ENCODE assay signal across 33 cellular contexts in genomic region chr10:6225263-6225814, GRCh38. TPM values are rescaled to one million over a fixed set of nuclear protein-coding genes. Genes with fewer than 3 reads are reported as not detected.
DNase-seq lines count a peak whose midpoint lies in the region; ATAC-seq, FAIRE-seq and TF ChIP-seq lines count a peak whose summit lies in the region.
"Had no signal": no experiment of that assay in that cellular context is flagged by ENCODE, and none has a peak within 500 bp of the region (broad histone marks: within the 10 kb centered on the region; RNA-seq: fewer than 3 reads in every experiment).

No MANE protein-coding gene starts in this region.

- DNase-seq in activated CD8-positive, alpha-beta T cell treated with anti-CD3 and anti-CD28 coated beads, Interleukin-2, amount 10 ng/mL, durations not matched to agents 7 days and 5 days, result no peak
- no peak for DNase-seq in activated CD8-positive, alpha-beta T cell treated with anti-CD3 and anti-CD28 coated beads for 36 hours
- DNase-seq in ascending aorta (ENCODE audit: low spot score in 2 of 2), result no peak
- no peak for DNase-seq in neural crest cell (ENCODE audit: low read depth, low spot score)
- no peak for DNase-seq in stimulated activated naive B cell treated with anti-CD40 and anti-IgM and Interleukin-4, amounts not matched to agents 10 μg/mL and 1 μg/mL and 100 μg/mL, for 72 hours
- DNase-seq in SKM-1 (lab: John Stamatoyannopoulos, UW; ENCODE audit: unreplicated experiment), result no peak
- no peak for DNase-seq in urothelium cell line (ENCODE audit: low spot score)
- DNase-seq: activated B cell treated with CpG ODN at 0.5 μM for 24 hours; activated CD4-positive, alpha-beta T cell treated with anti-CD3 and anti-CD28 coated beads, Interleukin-2, amount 50 U/mL, for 48 hours; activated CD8-positive, alpha-beta memory T cell treated with anti-CD3 and anti-CD28 coated beads, Interleukin-2, amount 50 U/mL, for 4 hours; AML-193; anterior cingulate cortex; CD4-positive, CD25-positive, alpha-beta regulatory T cell; effector memory CD4-positive, alpha-beta T cell; erythroblast; glutamatergic neuron; KBM-7; NCI-H1092; NCI-H1694 treated with DMSO at 0.1 percent for 48 hours; NCI-H2171; SJCRH30; stimulated activated CD4-positive, alpha-beta T cell treated with anti-CD3 and anti-CD28 coated beads, Interleukin-15, amount 100 ng/mL, for 24 hours; stimulated activated CD4-positive, alpha-beta T cell treated with anti-CD3 and anti-CD28 coated beads, Interleukin-4, amount 100 ng/mL, for 4 hours; upper lobe of left lung had no signal

- H3K27me3 Mint-ChIP-seq in activated CD8-positive, alpha-beta T cell treated with anti-CD3 and anti-CD28 coated beads, Interleukin-2, amount 10 ng/mL, durations not matched to agents 7 days and 5 days (ENCODE audit: low read depth), result no peaks in the 10 kb centered on the region
- H3K27me3 Mint-ChIP-seq in activated CD8-positive, alpha-beta T cell treated with anti-CD3 and anti-CD28 coated beads for 36 hours, result no peaks in the 10 kb centered on the region
- no peaks in the 10 kb centered on the region for H3K27me3 Mint-ChIP-seq in neural crest cell (ENCODE audit: low read depth)
- no peaks in the 10 kb centered on the region for H3K27me3 Mint-ChIP-seq in stimulated activated naive B cell treated with anti-CD40 and anti-IgM and Interleukin-4, amounts not matched to agents 10 μg/mL and 1 μg/mL and 100 μg/mL, for 72 hours
- H3K27me3 Mint-ChIP-seq: activated B cell treated with CpG ODN at 0.5 μM for 24 hours; activated naive CD4-positive, alpha-beta T cell treated with anti-CD3 and anti-CD28 coated beads, Interleukin-2, amount 50 U/mL, for 24 hours; CD4-positive, CD25-positive, alpha-beta regulatory T cell had no signal

- intact Hi-C loops in activated CD8-positive, alpha-beta T cell treated with anti-CD3 and anti-CD28 coated beads for 36 hours (cut with micrococcal nuclease), result no loop called here
- intact Hi-C loops in ascending aorta (cut with DNase I), result no loop called here

- TF ChIP-seq CTCF in activated CD8-positive, alpha-beta T cell treated with anti-CD3 and anti-CD28 coated beads for 36 hours (IDR thresholded peaks at IDR 0.05), result no peak
- TF ChIP-seq CTCF in ascending aorta (IDR thresholded peaks at IDR 0.05) (no peak), neural crest cell (conservative IDR thresholded peaks at IDR 0.05) (no peak)

- peaks cover 13 to 25% of the 10 kb centered on the region in 2 donors for H3K4me1 ChIP-seq in ascending aorta
- H3K4me1 ChIP-seq: SJCRH30, upper lobe of left lung had no signal

- no peak for FAIRE-seq in urothelium cell line (lab: Jason Lieb, UNC)
- FAIRE-seq: D721Med, GM19239, H1, islet of Langerhans had no signal

- peaks cover 26% of the 10 kb centered on the region for H3K4me1 Mint-ChIP-seq in activated CD8-positive, alpha-beta T cell treated with anti-CD3 and anti-CD28 coated beads, Interleukin-2, amount 10 ng/mL, durations not matched to agents 7 days and 5 days (ENCODE audit: low read depth)
- H3K4me1 Mint-ChIP-seq in activated CD8-positive, alpha-beta T cell treated with anti-CD3 and anti-CD28 coated beads for 36 hours (ENCODE audit: low read depth), result peaks cover 7% of the 10 kb centered on the region
- no peaks in the 10 kb centered on the region for H3K4me1 Mint-ChIP-seq in neural crest cell
- H3K4me1 Mint-ChIP-seq in stimulated activated naive B cell treated with anti-CD40 and anti-IgM and Interleukin-4, amounts not matched to agents 10 μg/mL and 1 μg/mL and 100 μg/mL, for 72 hours, result peaks cover 8 to 9% of the 10 kb centered on the region in 2 donors
- H3K4me1 Mint-ChIP-seq: mesothelial cell of epicardium had no signal

- CTCF ChIA-PET in activated CD8-positive, alpha-beta T cell treated with anti-CD3 and anti-CD28 coated beads, Interleukin-2, amount 10 ng/mL, durations not matched to agents 7 days and 5 days (lab: Charles Lee), result interaction anchor here (1.0 kb wide), 1 partner anchor 176 kb away, joined by 3 read pairs; no protein-coding TSS in a partner anchor
- CTCF ChIA-PET in activated CD8-positive, alpha-beta T cell treated with anti-CD3 and anti-CD28 coated beads for 36 hours (lab: Charles Lee), result interaction anchor here (1.4 kb wide), 1 partner anchor 23 kb away, joined by 4 read pairs; the partner anchor contains the start of gene PFKFB3

- H3K27ac ChIP-seq in ascending aorta, result peak overlapping the region; percentile 87 to 93
- H3K27ac ChIP-seq: coronary artery, HL-60, SJCRH30 had no signal

- H3K27ac Mint-ChIP-seq in activated CD8-positive, alpha-beta T cell treated with anti-CD3 and anti-CD28 coated beads, Interleukin-2, amount 10 ng/mL, durations not matched to agents 7 days and 5 days, result peak overlapping the region; percentile 60
- H3K27ac Mint-ChIP-seq in activated CD8-positive, alpha-beta T cell treated with anti-CD3 and anti-CD28 coated beads for 36 hours, result no peak overlapping the region
- H3K27ac Mint-ChIP-seq in neural crest cell (ENCODE audit: unreplicated experiment), result peak overlapping the region; percentile 83
- H3K27ac Mint-ChIP-seq in stimulated activated naive B cell treated with anti-CD40 and anti-IgM and Interleukin-4, amounts not matched to agents 10 μg/mL and 1 μg/mL and 100 μg/mL, for 72 hours, result peak overlapping the region; percentile 3
- H3K27ac Mint-ChIP-seq: activated B cell treated with CpG ODN at 0.5 μM for 24 hours; activated naive CD4-positive, alpha-beta T cell treated with anti-CD3 and anti-CD28 coated beads, Interleukin-2, amount 50 U/mL, for 24 hours; CD4-positive, CD25-positive, alpha-beta regulatory T cell; mesothelial cell of epicardium had no signal

- peaks cover 99 to 100% of the 10 kb centered on the region in 2 donors for H3K36me3 ChIP-seq in ascending aorta

- POLR2A ChIA-PET in activated CD8-positive, alpha-beta T cell treated with anti-CD3 and anti-CD28 coated beads, Interleukin-2, amount 10 ng/mL, durations not matched to agents 7 days and 5 days (lab: Charles Lee), result no interaction called here
- POLR2A ChIA-PET in activated CD8-positive, alpha-beta T cell treated with anti-CD3 and anti-CD28 coated beads for 36 hours (lab: Charles Lee), result interaction anchor here (0.6 to 1.7 kb wide), 2 partner anchors 21 to 181 kb away, joined by 4 to 5 read pairs; no protein-coding TSS in a partner anchor

- no peak overlapping the region for H3K4me3 Mint-ChIP-seq in activated CD8-positive, alpha-beta T cell treated with anti-CD3 and anti-CD28 coated beads, Interleukin-2, amount 10 ng/mL, durations not matched to agents 7 days and 5 days
- no peak overlapping the region for H3K4me3 Mint-ChIP-seq in activated CD8-positive, alpha-beta T cell treated with anti-CD3 and anti-CD28 coated beads for 36 hours
- no peak overlapping the region for H3K4me3 Mint-ChIP-seq in neural crest cell
- no peak overlapping the region for H3K4me3 Mint-ChIP-seq in stimulated activated naive B cell treated with anti-CD40 and anti-IgM and Interleukin-4, amounts not matched to agents 10 μg/mL and 1 μg/mL and 100 μg/mL, for 72 hours
- H3K4me3 Mint-ChIP-seq: activated B cell treated with CpG ODN at 0.5 μM for 24 hours; activated naive CD4-positive, alpha-beta T cell treated with anti-CD3 and anti-CD28 coated beads, Interleukin-2, amount 50 U/mL, for 24 hours; mesothelial cell of epicardium had no signal

- no peaks in the 10 kb centered on the region for H3K9me3 Mint-ChIP-seq in activated CD8-positive, alpha-beta T cell treated with anti-CD3 and anti-CD28 coated beads, Interleukin-2, amount 10 ng/mL, durations not matched to agents 7 days and 5 days (ENCODE audit: insufficient read depth)
- H3K9me3 Mint-ChIP-seq in activated CD8-positive, alpha-beta T cell treated with anti-CD3 and anti-CD28 coated beads for 36 hours, result no peaks in the 10 kb centered on the region
- H3K9me3 Mint-ChIP-seq in neural crest cell, result no peaks in the 10 kb centered on the region
- no peaks in the 10 kb centered on the region for H3K9me3 Mint-ChIP-seq in stimulated activated naive B cell treated with anti-CD40 and anti-IgM and Interleukin-4, amounts not matched to agents 10 μg/mL and 1 μg/mL and 100 μg/mL, for 72 hours
- H3K9me3 Mint-ChIP-seq: activated B cell treated with CpG ODN at 0.5 μM for 24 hours; activated naive CD4-positive, alpha-beta T cell treated with anti-CD3 and anti-CD28 coated beads, Interleukin-2, amount 50 U/mL, for 24 hours; CD4-positive, CD25-positive, alpha-beta regulatory T cell; mesothelial cell of epicardium had no signal

- ATAC-seq in activated CD8-positive, alpha-beta T cell treated with anti-CD3 and anti-CD28 coated beads, Interleukin-2, amount 10 ng/mL, durations not matched to agents 7 days and 5 days, result no peak
- ATAC-seq in activated CD8-positive, alpha-beta T cell treated with anti-CD3 and anti-CD28 coated beads for 36 hours, result no peak
- no peak for ATAC-seq in stimulated activated naive B cell treated with anti-CD40 and anti-IgM and Interleukin-4, amounts not matched to agents 10 μg/mL and 1 μg/mL and 100 μg/mL, for 72 hours (replicated peaks)
- ATAC-seq in HG02798 (IDR thresholded peaks at IDR 0.05; ENCODE audit: poor library complexity, unreplicated experiment), result no peak

- H3K9me3 ChIP-seq in ascending aorta, result no peaks in the 10 kb centered on the region
- H3K9me3 ChIP-seq: SJCRH30, upper lobe of left lung had no signal

- no peak overlapping the region for H3K4me3 ChIP-seq in ascending aorta
- H3K4me3 ChIP-seq: coronary artery, SJCRH30, upper lobe of left lung had no signal

- no peaks in the 10 kb centered on the region for H3K27me3 ChIP-seq in ascending aorta
- H3K27me3 ChIP-seq: SJCRH30, upper lobe of left lung had no signal

- H3K36me3 Mint-ChIP-seq in activated CD8-positive, alpha-beta T cell treated with anti-CD3 and anti-CD28 coated beads, Interleukin-2, amount 10 ng/mL, durations not matched to agents 7 days and 5 days (ENCODE audit: low read depth), result peaks cover 78% of the 10 kb centered on the region
- peaks cover 72% of the 10 kb centered on the region for H3K36me3 Mint-ChIP-seq in activated CD8-positive, alpha-beta T cell treated with anti-CD3 and anti-CD28 coated beads for 36 hours (ENCODE audit: low read depth)
- H3K36me3 Mint-ChIP-seq in neural crest cell (ENCODE audit: low read depth), result peaks cover 13% of the 10 kb centered on the region
- H3K36me3 Mint-ChIP-seq in stimulated activated naive B cell treated with anti-CD40 and anti-IgM and Interleukin-4, amounts not matched to agents 10 μg/mL and 1 μg/mL and 100 μg/mL, for 72 hours, result peaks cover 69 to 83% of the 10 kb centered on the region in 2 donors

RNA-seq across cellular contexts. Expression of gene PFKFB3, which starts 22.6 kb away (rescaled TPM):
- 10 to 100 TPM; 93.0 to 97.3 TPM for total RNA-seq in activated CD8-positive, alpha-beta T cell treated with anti-CD3 and anti-CD28 coated beads, Interleukin-2, amount 10 ng/mL, durations not matched to agents 7 days and 5 days
- total RNA-seq in activated CD8-positive, alpha-beta T cell treated with anti-CD3 and anti-CD28 coated beads for 36 hours, result 100 to 1,000 TPM; 107 to 117 TPM
- total RNA-seq in ascending aorta (68.0 TPM), neural crest cell (36.7 and 39.3 TPM in 2 replicates)
